18 cellular contexts compared by ENCODE assay signal in the genomic region with DNA sequence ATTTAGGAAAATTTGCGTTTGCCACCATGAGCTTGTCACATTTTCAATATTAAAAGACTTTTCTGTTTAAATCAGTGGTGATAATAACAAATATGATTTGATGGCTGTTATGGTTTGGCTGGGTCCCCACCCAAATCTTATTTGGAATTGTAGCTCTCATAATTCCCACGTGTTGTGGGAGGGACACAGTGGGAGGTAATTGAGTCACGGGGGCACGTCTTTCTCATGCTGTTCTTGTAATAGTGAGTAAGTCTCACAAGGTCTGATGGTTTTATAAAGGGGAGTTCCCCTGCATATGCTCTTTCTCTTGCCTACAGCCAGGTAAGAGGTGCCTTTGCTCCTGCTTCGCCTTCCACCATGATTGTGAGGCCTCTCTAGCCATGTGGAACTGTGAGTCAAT.
"Had no signal": no experiment of that assay in that cellular context is flagged by ENCODE, and none has a peak within 500 bp of the region (broad histone marks: within the 10 kb centered on the region; RNA-seq: fewer than 3 reads in every experiment).

No MANE protein-coding gene starts in this region.

- ATAC-seq: left lobe of liver; mucosa of descending colon; natural killer cell treated with Interleukin-12 subunit alpha and Interleukin-12 subunit beta and Interleukin-15 and Interleukin-18, amount 100 ng/mL, for 72 hours; right cardiac atrium; stimulated activated memory B cell treated with anti-CD40 and anti-IgM and Interleukin-4, amounts not matched to agents 10 μg/mL and 1 μg/mL and 100 μg/mL, for 72 hours; stimulated activated naive CD8-positive, alpha-beta T cell treated with anti-CD3 and anti-CD28 coated beads, Interleukin-15, Interleukin-2, amounts not matched to agents 100 U/mL and 50 U/mL, for 24 hours had no signal

- FAIRE-seq: keratinocyte had no signal

- DNase-seq: dorsolateral prefrontal cortex; effector CD4-positive, alpha-beta T cell; mucosa of descending colon; naive B cell; right cardiac atrium; sigmoid colon; stimulated activated CD4-positive, alpha-beta T cell treated with anti-CD3 and anti-CD28 coated beads, Interleukin-4, amount 100 ng/mL, for 4 hours; stimulated activated naive CD8-positive, alpha-beta T cell treated with anti-CD3 and anti-CD28 coated beads, Interleukin-15, Interleukin-2, amounts not matched to agents 100 U/mL and 50 U/mL, for 24 hours; substantia nigra; testis; tibial artery had no signal

- H2AFZ ChIP-seq: parathyroid adenoma had no signal

- H3K4me1 ChIP-seq: parathyroid adenoma, prostate gland, testis had no signal

- H3K36me3 ChIP-seq: prostate gland, sigmoid colon, tibial artery had no signal

- H3K4me3 ChIP-seq: dorsolateral prefrontal cortex, lung, mucosa of descending colon, prostate gland, sigmoid colon, testis, tibial artery had no signal

- H3K27ac ChIP-seq: dorsolateral prefrontal cortex, parathyroid adenoma, prostate gland, sigmoid colon, testis, tibial artery had no signal

- H3K9ac ChIP-seq: parathyroid adenoma had no signal

- H3K27me3 ChIP-seq: dorsolateral prefrontal cortex, sigmoid colon, testis, tibial artery had no signal

- H3K79me2 ChIP-seq: parathyroid adenoma had no signal

- H3K9me3 ChIP-seq: mucosa of descending colon, prostate gland, sigmoid colon, testis, tibial artery had no signal
